2 cellular contexts compared by ENCODE assay signal in genomic region chr10:132787253-132788179, GRCh38.
TF ChIP-seq lines count a peak whose summit lies in the region.

No MANE protein-coding gene starts in this region.

TF ChIP-seq in GM23338, 12 proteins besides CTCF, POLR2A, EP300 and RAD21:
- TF ChIP-seq POLR2AphosphoS5 (IDR thresholded peaks at IDR 0.05; ENCODE audit: low read depth) (no peak), ZNF331 (CRISPR knock-in tag; IDR thresholded peaks at IDR 0.05; ENCODE audit: low read depth) (no peak), EZH2 (IDR thresholded peaks at IDR 0.05; ENCODE audit: low read depth, unreplicated experiment) (peak; percentile 78), CREB1 (CRISPR knock-in tag; IDR thresholded peaks at IDR 0.05; ENCODE audit: low read depth) (no peak), JUNB (IDR thresholded peaks at IDR 0.05; ENCODE audit: unreplicated experiment) (no peak), STAT1 (IDR thresholded peaks at IDR 0.05; ENCODE audit: unreplicated experiment) (no peak), NANOG (IDR thresholded peaks at IDR 0.05; ENCODE audit: borderline replicate concordance) (no peak), EZH2phosphoT487 (IDR thresholded peaks at IDR 0.05; ENCODE audit: unreplicated experiment) (peak; percentile 90), ETS1 (IDR thresholded peaks at IDR 0.05) (no peak), ZNF114 (CRISPR knock-in tag; IDR thresholded peaks at IDR 0.05) (no peak)

TF ChIP-seq in H1, 55 proteins besides CTCF, POLR2A, EP300 and RAD21:
- TF ChIP-seq YY1 (IDR thresholded peaks at IDR 0.05; ENCODE audit: low read depth, low read length) (no peak), RFX5 (IDR thresholded peaks at IDR 0.05; ENCODE audit: borderline replicate concordance, low read depth, low read length) (no peak), HDAC6 (IDR thresholded peaks at IDR 0.05; ENCODE audit: low read depth, low read length) (no peak), RNF2 (IDR thresholded peaks at IDR 0.05; ENCODE audit: borderline replicate concordance, low read depth, low read length, missing control alignments, poor library complexity, severe bottlenecking) (peak; percentile 62), SP2 (IDR thresholded peaks at IDR 0.05; ENCODE audit: low read length) (no peak), JUN (IDR thresholded peaks at IDR 0.05; ENCODE audit: low read depth, low read length) (no peak), EZH2 (IDR thresholded peaks at IDR 0.05; ENCODE audit: low read depth, low read length, severe bottlenecking) (peak; percentile 86), SP4 (IDR thresholded peaks at IDR 0.05; ENCODE audit: low read length) (no peak), CEBPB (IDR thresholded peaks at IDR 0.05; ENCODE audit: low read depth, low read length) (no peak), TEAD4 (IDR thresholded peaks at IDR 0.05; ENCODE audit: low read depth, low read length) (no peak), BCL11A (IDR thresholded peaks at IDR 0.05; ENCODE audit: low read depth in 2 of 2, low read length in 2 of 2) (no peak), CBX8 (IDR thresholded peaks at IDR 0.05; ENCODE audit: borderline replicate concordance, low read depth, low read length) (no peak), ASH2L (IDR thresholded peaks at IDR 0.05; ENCODE audit: low read length) (no peak), MAFK (IDR thresholded peaks at IDR 0.05; ENCODE audit: low read depth, low read length) (no peak), CBX5 (IDR thresholded peaks at IDR 0.05; ENCODE audit: low read depth, low read length) (no peak), KDM4A (IDR thresholded peaks at IDR 0.05; ENCODE audit: low read depth, low read length, severe bottlenecking) (peak; percentile 48), HDAC2 (IDR thresholded peaks at IDR 0.05; ENCODE audit: borderline replicate concordance in 1 of 2, low read depth in 2 of 2, low read length in 2 of 2) (no peak), SRF (IDR thresholded peaks at IDR 0.05; ENCODE audit: low read depth, low read length) (no peak), CTBP2 (IDR thresholded peaks at IDR 0.05; ENCODE audit: borderline replicate concordance, insufficient read depth, insufficient read length, low read length) (no peak), MAX (IDR thresholded peaks at IDR 0.05) (no peak), SUZ12 (IDR thresholded peaks at IDR 0.05; ENCODE audit: low read length) (peak; percentile 82)
